1 cellular context compared by ENCODE assay signal in genomic region chr7:100897111-100897608, GRCh38.
A peak's percentile ranks its signal among the peaks of the same experiment; 100 is the strongest.
TF ChIP-seq lines count a peak whose summit lies in the region.

No MANE protein-coding gene starts in this region.

TF ChIP-seq in HEK293, 187 proteins besides CTCF, POLR2A, EP300 and RAD21 (continued from another document and continues in another):
- TF ChIP-seq ZNF692 (tag by site-specific recombination; IDR thresholded peaks at IDR 0.05) (peak; percentile 71), PATZ1 (tag by site-specific recombination; IDR thresholded peaks at IDR 0.05) (peak; percentile 44), ZNF239 (tag by site-specific recombination; IDR thresholded peaks at IDR 0.05) (no peak), ZNF571 (tag by site-specific recombination; IDR thresholded peaks at IDR 0.05) (no peak), ZSCAN4 (tag by site-specific recombination; IDR thresholded peaks at IDR 0.05) (no peak), ZBTB20 (tag by site-specific recombination; IDR thresholded peaks at IDR 0.05) (no peak), TSHZ1 (tag by site-specific recombination; IDR thresholded peaks at IDR 0.05; ENCODE audit: borderline replicate concordance) (no peak), ZNF335 (tag by site-specific recombination; conservative IDR thresholded peaks at IDR 0.05) (peak; percentile 32; the same call in 1 of the 2 replicates), ZBTB6 (tag by site-specific recombination; IDR thresholded peaks at IDR 0.05) (no peak), PRDM4 (tag by site-specific recombination; IDR thresholded peaks at IDR 0.05) (no peak), FEZF1 (tag by site-specific recombination; IDR thresholded peaks at IDR 0.05) (no peak), ZNF341 (tag by site-specific recombination; IDR thresholded peaks at IDR 0.05; ENCODE audit: low read depth) (peak; percentile 23), YY2 (tag by site-specific recombination; IDR thresholded peaks at IDR 0.05) (no peak), ZNF518A (tag by site-specific recombination; conservative IDR thresholded peaks at IDR 0.05; ENCODE audit: low read depth) (no peak), ZNF248 (tag by site-specific recombination; IDR thresholded peaks at IDR 0.05) (no peak), ZNF112 (tag by site-specific recombination; IDR thresholded peaks at IDR 0.05) (no peak), ZNF548 (tag by site-specific recombination; IDR thresholded peaks at IDR 0.05) (no peak), ZBTB17 (tag by site-specific recombination; IDR thresholded peaks at IDR 0.05) (peak; percentile 86), ZNF658 (tag by site-specific recombination; IDR thresholded peaks at IDR 0.05) (no peak), GLI4 (tag by site-specific recombination; IDR thresholded peaks at IDR 0.05) (0 out of 2 replicates have a peak, but pooled peaks have one; percentile 30), ZNF274 (IDR thresholded peaks at IDR 0.05; ENCODE audit: low read length) (no peak), ZNF274 (tag by site-specific recombination; IDR thresholded peaks at IDR 0.05; ENCODE audit: borderline replicate concordance) (no peak), INSM2 (tag by site-specific recombination; IDR thresholded peaks at IDR 0.05) (no peak), ZNF202 (tag by site-specific recombination; IDR thresholded peaks at IDR 0.05; ENCODE audit: borderline replicate concordance) (no peak), ZNF26 (tag by site-specific recombination; IDR thresholded peaks at IDR 0.05) (no peak), ZNF610 (tag by site-specific recombination; IDR thresholded peaks at IDR 0.05; ENCODE audit: borderline replicate concordance) (no peak), KLF17 (tag by site-specific recombination; IDR thresholded peaks at IDR 0.05) (peak; percentile 80), ZNF677 (tag by site-specific recombination; IDR thresholded peaks at IDR 0.05) (no peak), ZNF514 (tag by site-specific recombination; IDR thresholded peaks at IDR 0.05) (no peak), ZNF513 (tag by site-specific recombination; IDR thresholded peaks at IDR 0.05) (no peak), ZFP3 (tag by site-specific recombination; IDR thresholded peaks at IDR 0.05; ENCODE audit: low read depth) (no peak), ZFHX2 (tag by site-specific recombination; conservative IDR thresholded peaks at IDR 0.05) (peak; percentile 51), ZNF792 (tag by site-specific recombination; IDR thresholded peaks at IDR 0.05) (no peak)
